In the genomic region with DNA sequence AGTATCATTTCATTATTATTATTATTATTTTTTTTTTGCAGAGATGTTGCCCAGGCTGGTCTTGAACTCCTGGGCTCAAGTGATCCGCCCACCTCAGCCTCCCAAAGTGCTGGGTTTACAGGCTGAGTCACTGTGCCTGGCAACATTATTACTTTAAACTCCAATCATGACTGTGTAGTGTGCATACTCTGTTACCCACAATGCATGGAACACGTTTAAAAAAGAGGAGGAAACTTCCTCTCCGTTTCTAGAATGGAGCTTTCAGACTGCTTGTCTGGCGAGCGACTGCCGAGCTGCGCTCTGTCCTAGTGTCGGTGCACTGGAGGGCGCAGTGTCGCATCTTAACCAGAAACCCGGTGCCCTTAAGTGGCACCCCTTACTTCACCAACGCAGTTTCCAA, we compare ENCODE assay signal across 13 cellular contexts. TPM values are rescaled to one million over a fixed set of nuclear protein-coding genes. Genes with fewer than 3 reads are reported as not detected.
DNase-seq lines count a peak whose midpoint lies in the region; ATAC-seq and TF ChIP-seq lines count a peak whose summit lies in the region.
"Had no signal": no experiment of that assay in that cellular context is flagged by ENCODE, and none has a peak within 500 bp of the region (broad histone marks: within the 10 kb centered on the region; RNA-seq: fewer than 3 reads in every experiment).

No MANE protein-coding gene starts in this region.

- TF ChIP-seq CTCF in BJ (IDR thresholded peaks at IDR 0.05; ENCODE audit: insufficient read depth, low read depth, low read length) (peak; percentile 20), fibroblast of the aortic adventitia (IDR thresholded peaks at IDR 0.05; ENCODE audit: insufficient read depth, low read length) (no peak), stomach (IDR thresholded peaks at IDR 0.05) (no peak)

- no peak for TF ChIP-seq EP300 in stomach (IDR thresholded peaks at IDR 0.05)

- H3K36me3 Mint-ChIP-seq in activated CD8-positive, alpha-beta T cell treated with anti-CD3 and anti-CD28 coated beads, Interleukin-2, amount 10 ng/mL, durations not matched to agents 7 days and 5 days (ENCODE audit: low read depth) = peaks cover 17% of the 10 kb centered on the region
- H3K36me3 Mint-ChIP-seq in immature natural killer cell = peaks cover 4 to 15% (median 11%) of the 10 kb centered on the region in 3 donors

- DNase-seq in BJ (ENCODE audit: low read depth) = peak; percentile 57
- DNase-seq in HCEC 1CT = peak; percentile 31
- DNase-seq in activated CD8-positive, alpha-beta T cell treated with anti-CD3 and anti-CD28 coated beads, Interleukin-2, amount 10 ng/mL, durations not matched to agents 7 days and 5 days = no peak
- DNase-seq in fibroblast of the aortic adventitia (ENCODE audit: low read depth) = peak; percentile 63
- no peak for DNase-seq in immature natural killer cell
- no peak for DNase-seq in ecto neural progenitor cell (ENCODE audit: low spot score)
- DNase-seq in stomach = no peak
- no peak for DNase-seq in NCI-H146 (lab: John Stamatoyannopoulos, UW)
- DNase-seq: left colon, NCI-H1436 treated with DMSO at 0.1 percent for 48 hours had no signal

- H3K4me1 Mint-ChIP-seq in activated CD8-positive, alpha-beta T cell treated with anti-CD3 and anti-CD28 coated beads, Interleukin-2, amount 10 ng/mL, durations not matched to agents 7 days and 5 days (ENCODE audit: low read depth) = peaks cover 47% of the 10 kb centered on the region
- no peaks in the 10 kb centered on the region for H3K4me1 Mint-ChIP-seq in immature natural killer cell

- peaks cover 7 to 21% (median 10%) of the 10 kb centered on the region in 4 donors for H3K4me1 ChIP-seq in stomach
- H3K4me1 ChIP-seq: foreskin keratinocyte had no signal

- peak overlapping the region; percentile 55 for H3K27ac Mint-ChIP-seq in activated CD8-positive, alpha-beta T cell treated with anti-CD3 and anti-CD28 coated beads, Interleukin-2, amount 10 ng/mL, durations not matched to agents 7 days and 5 days
- no peak overlapping the region for H3K27ac Mint-ChIP-seq in immature natural killer cell

- POLR2A ChIA-PET in BJ (lab: Charles Lee) = interaction anchor here (0.6 kb wide), 1 partner anchor 135 kb away, joined by 4 read pairs; no protein-coding TSS in a partner anchor
- POLR2A ChIA-PET in activated CD8-positive, alpha-beta T cell treated with anti-CD3 and anti-CD28 coated beads, Interleukin-2, amount 10 ng/mL, durations not matched to agents 7 days and 5 days (lab: Charles Lee) = no interaction called here

- H3K36me3 ChIP-seq in BJ (ENCODE audit: control insufficient read depth, insufficient read depth, low read length) = peaks cover 4% of the 10 kb centered on the region
- H3K36me3 ChIP-seq in stomach = peaks cover 0 to 32% (median 26%) of the 10 kb centered on the region in 4 donors
- H3K36me3 ChIP-seq: neutrophil had no signal

- H3K27ac ChIP-seq in stomach = peak overlapping the region in 1 of 5 donors; percentile 4
- H3K27ac ChIP-seq: foreskin keratinocyte, neutrophil had no signal

- intact Hi-C loops in stomach (cut with DNase I; ENCODE audit: low total_unique reads) = no loop called here

- H3K4me3 ChIP-seq in BJ (ENCODE audit: low read depth, low read length) (no peak overlapping the region), fibroblast of the aortic adventitia (ENCODE audit: low read depth, low read length) (no peak overlapping the region), stomach (no peak overlapping the region)

- no peaks in the 10 kb centered on the region for H3K27me3 Mint-ChIP-seq in activated CD8-positive, alpha-beta T cell treated with anti-CD3 and anti-CD28 coated beads, Interleukin-2, amount 10 ng/mL, durations not matched to agents 7 days and 5 days (ENCODE audit: low read depth)
- H3K27me3 Mint-ChIP-seq in immature natural killer cell (ENCODE audit: low read depth in 3 of 3) = no peaks in the 10 kb centered on the region

- CTCF ChIA-PET in BJ (lab: Yijun Ruan, JAX) = interaction anchor here (1.2 to 1.4 kb wide), 3 partner anchors 14 to 90 kb away, joined by 3 to 4 read pairs (median 3); a partner anchor contains a TSS
- CTCF ChIA-PET in activated CD8-positive, alpha-beta T cell treated with anti-CD3 and anti-CD28 coated beads, Interleukin-2, amount 10 ng/mL, durations not matched to agents 7 days and 5 days (lab: Charles Lee) = interaction anchor here (1.2 to 2.7 kb wide), 5 partner anchors 12 to 80 kb away, joined by 3 to 19 read pairs (median 5); no protein-coding TSS in a partner anchor

- WGBS in stomach, 5 donors = 49 to 68% (median 67%) methylated on average over 12 of the region's 12 CpGs

- H3K27me3 ChIP-seq in BJ (ENCODE audit: control insufficient read depth, insufficient read depth, low read length) (no peaks in the 10 kb centered on the region), stomach (no peaks in the 10 kb centered on the region)
- H3K27me3 ChIP-seq: foreskin keratinocyte, neutrophil had no signal

- no peaks in the 10 kb centered on the region for H3K9me3 ChIP-seq in stomach
- H3K9me3 ChIP-seq: neutrophil had no signal

- TF ChIP-seq POLR2A in stomach (IDR thresholded peaks at IDR 0.05) = no peak

- ATAC-seq in activated CD8-positive, alpha-beta T cell treated with anti-CD3 and anti-CD28 coated beads, Interleukin-2, amount 10 ng/mL, durations not matched to agents 7 days and 5 days = peak; percentile 57
- ATAC-seq: foreskin keratinocyte, left colon had no signal

- no peak overlapping the region for H3K4me3 Mint-ChIP-seq in activated CD8-positive, alpha-beta T cell treated with anti-CD3 and anti-CD28 coated beads, Interleukin-2, amount 10 ng/mL, durations not matched to agents 7 days and 5 days
- no peak overlapping the region for H3K4me3 Mint-ChIP-seq in immature natural killer cell
- H3K4me3 Mint-ChIP-seq: CD8-positive, alpha-beta memory T cell had no signal

- no peaks in the 10 kb centered on the region for H3K9me3 Mint-ChIP-seq in activated CD8-positive, alpha-beta T cell treated with anti-CD3 and anti-CD28 coated beads, Interleukin-2, amount 10 ng/mL, durations not matched to agents 7 days and 5 days (ENCODE audit: insufficient read depth)
- no peaks in the 10 kb centered on the region for H3K9me3 Mint-ChIP-seq in immature natural killer cell
- H3K9me3 Mint-ChIP-seq: CD8-positive, alpha-beta memory T cell had no signal

RNA-seq across cellular contexts. Expression of a gene that starts 22.1 kb away (rescaled TPM):
- polyA plus RNA-seq in BJ (2011; rRNA removed) (5.2 and 11.3 TPM in 2 replicates), immature natural killer cell (1 to 10 TPM in 1 of 3 donors, under 1 TPM in 2; 0.10 to 2.7 (median 0.23) TPM), stomach (10 to 100 TPM; 36.0 to 97.8 (median 53.3) TPM)
- 9.4 and 13.4 TPM in 2 replicates for polyA minus RNA-seq in BJ (2011; rRNA and poly(A)+ RNA removed)
- total RNA-seq in activated CD8-positive, alpha-beta T cell treated with anti-CD3 and anti-CD28 coated beads, Interleukin-2, amount 10 ng/mL, durations not matched to agents 7 days and 5 days = 100 to 1,000 TPM; 255 to 261 TPM
- total RNA-seq in fibroblast of the aortic adventitia (ENCODE audit: low replicate concordance) (65.2 and 100 TPM in 2 replicates), stomach (100 to 1,000 TPM in 3 of 5 donors, 10 to 100 TPM in 2; 22.8 to 268 (median 175) TPM)

RNA-seq across cellular contexts. Expression of a gene that starts 54.5 kb away (rescaled TPM):
- polyA plus RNA-seq in BJ (2011; rRNA removed) = 22.1 and 47.6 TPM in 2 replicates
- 13.2 and 16.8 TPM in 2 replicates for polyA minus RNA-seq in BJ (2011; rRNA and poly(A)+ RNA removed)
- 100 to 1,000 TPM; 126 to 127 TPM for total RNA-seq in activated CD8-positive, alpha-beta T cell treated with anti-CD3 and anti-CD28 coated beads, Interleukin-2, amount 10 ng/mL, durations not matched to agents 7 days and 5 days
- total RNA-seq in fibroblast of the aortic adventitia (ENCODE audit: low replicate concordance) = 33.8 and 62.3 TPM in 2 replicates
- 10 to 100 TPM; 61.7 to 85.3 (median 82.5) TPM for polyA plus RNA-seq in immature natural killer cell
- 100 to 1,000 TPM in 2 of 5 donors, 10 to 100 TPM in 3; 63.2 to 286 (median 94.6) TPM for total RNA-seq in stomach
- 100 to 1,000 TPM; 126 to 189 (median 174) TPM for polyA plus RNA-seq in stomach

Comparison
In these comparisons a context has a peak if more than half of its experiments do, and no peak if none do; other contexts are left out.
1. DNase-seq: peak in BJ (single experiment), HCEC 1CT (single experiment) and fibroblast of the aortic adventitia (single experiment); none in activated CD8-positive, alpha-beta T cell treated with anti-CD3 and anti-CD28 coated beads, Interleukin-2, amount 10 ng/mL, durations not matched to agents 7 days and 5 days (single experiment), immature natural killer cell (0 of 3), ecto neural progenitor cell (single experiment), stomach (single experiment) and NCI-H146 (single experiment).